Comparison of ENCODE assay signal across 8 cellular contexts in genomic region chr21:38505654-38506523, GRCh38. TPM values are rescaled to one million over a fixed set of nuclear protein-coding genes. Genes with fewer than 3 reads are reported as not detected.
DNase-seq lines count a peak whose midpoint lies in the region; ATAC-seq and TF ChIP-seq lines count a peak whose summit lies in the region.

No MANE protein-coding gene starts in this region.

- H3K27ac ChIP-seq in HCT116 (ENCODE audit: low read depth, low read length) (no peak overlapping the region), adrenal gland (no peak overlapping the region), right cardiac atrium (ENCODE audit: low read length) (no peak overlapping the region)

- H3K4me3 Mint-ChIP-seq in CD14-positive monocyte, result no peak overlapping the region

- H3K36me3 ChIP-seq in HCT116 (ENCODE audit: control insufficient read depth in 1 of 2, insufficient read depth in 2 of 2, low read length in 2 of 2), result no peaks in the 10 kb centered on the region
- no peaks in the 10 kb centered on the region for H3K36me3 ChIP-seq in adrenal gland (replicated peaks in 1 of 2)

- DNase-seq in CD14-positive monocyte (ENCODE audit: low spot score) (no peak), HCT116 (ENCODE audit: low read depth, low spot score) (peak; percentile 42), NCI-H460 (ENCODE audit: extremely low read depth, low read depth) (peak; percentile 41), adrenal gland (peak in 2 of 7 donors; percentile 40 to 62), right cardiac atrium (no peak), smooth muscle cell of the brain vasculature (ENCODE audit: low read depth, low spot score) (peak; percentile 59), ecto neural progenitor cell (ENCODE audit: low spot score) (no peak)

- H3K9me2 ChIP-seq in HCT116 (ENCODE audit: insufficient read depth), result no peaks in the 10 kb centered on the region

- BruUV-seq in HCT116 (replicated peaks; lab: Mats Ljungman, UMichigan), result no TSS peak

- RAD21 ChIA-PET in HCT116 (lab: Charles Lee; ENCODE audit: low non-redundant PET in 1 of 2, low total read pairs in 2 of 2, uncharacterized antibody in 2 of 2, unreplicated experiment in 2 of 2), result no interaction called here

- ATAC-seq in HCT116, result peak; percentile 86
- ATAC-seq in right cardiac atrium, result peak; percentile 87
- no peak for ATAC-seq in HG03432 (IDR thresholded peaks at IDR 0.05; ENCODE audit: unreplicated experiment)

- H3K4me1 Mint-ChIP-seq in CD14-positive monocyte, result peaks cover 36% of the 10 kb centered on the region

- TF ChIP-seq RAD21 in HCT116 (IDR thresholded peaks at IDR 0.05; ENCODE audit: low read depth), result peak; percentile 64

- no peak overlapping the region for H2AFZ ChIP-seq in HCT116 (ENCODE audit: low read depth, low read length, poor library complexity, severe bottlenecking)

- H3K9ac ChIP-seq in HCT116 (ENCODE audit: low read length), result no peak overlapping the region

- peak; percentile 77 for TF ChIP-seq CTCF in CD14-positive monocyte (IDR thresholded peaks at IDR 0.05)
- TF ChIP-seq CTCF in HCT116 (IDR thresholded peaks at IDR 0.05 in 2 of 3, conservative IDR thresholded peaks at IDR 0.05 in 1 of 3; ENCODE audit: borderline replicate concordance in 1 of 3, insufficient read depth in 1 of 3, low read depth in 2 of 3, low read length in 2 of 3), result peak; percentile 52 to 69 (median 67); a peak in 5 of 6 replicates
- TF ChIP-seq CTCF in adrenal gland (IDR thresholded peaks at IDR 0.05), result peak in 5 of 6 experiments; percentile 20 to 55 (median 46)

- intact Hi-C loops in CD14-positive monocyte (cut with micrococcal nuclease), result loop anchor here (5.0 to 10.0 kb wide), 2 partner anchors 629 to 631 kb away; no protein-coding TSS in a partner anchor
- intact Hi-C loops in HCT116 (cut with micrococcal nuclease), result loop anchor here (1.0 to 5.0 kb wide), 3 partner anchors 207 to 632 kb away; no protein-coding TSS in a partner anchor
- intact Hi-C loops in adrenal gland (cut with DNase I), result loop anchor here in 1 of 2 donors (10.0 kb wide), 1 partner anchor 639 kb away; no protein-coding TSS in a partner anchor
- intact Hi-C loops in right cardiac atrium (cut with DNase I), result loop anchor here (5.0 to 10.0 kb wide), 5 partner anchors 209 to 636 kb away; no protein-coding TSS in a partner anchor

- no peaks in the 10 kb centered on the region for H3K4me1 ChIP-seq in HCT116 (ENCODE audit: control insufficient read depth in 1 of 2, insufficient read depth in 2 of 2, low read length in 2 of 2)
- peaks cover 0 to 6% of the 10 kb centered on the region in 2 donors for H3K4me1 ChIP-seq in adrenal gland (replicated peaks in 1 of 2)
- peaks cover 7% of the 10 kb centered on the region for H3K4me1 ChIP-seq in right cardiac atrium (ENCODE audit: control insufficient read depth, insufficient read depth, low read length)

- H3K9me3 Mint-ChIP-seq in CD14-positive monocyte, result no peaks in the 10 kb centered on the region

- no peaks in the 10 kb centered on the region for H4K20me1 ChIP-seq in HCT116 (ENCODE audit: insufficient read depth)

- CTCF ChIA-PET in HCT116 (lab: Charles Lee), result interaction anchor here (0.6 to 1.0 kb wide), 6 partner anchors 10 to 671 kb away, joined by 3 to 7 read pairs (median 4); no protein-coding TSS in a partner anchor

- H3K9me3 ChIP-seq in HCT116 (ENCODE audit: control insufficient read depth in 1 of 2, insufficient read depth in 1 of 2, low read depth in 1 of 2, low read length in 2 of 2) (no peaks in the 10 kb centered on the region), adrenal gland (replicated peaks in 1 of 3) (no peaks in the 10 kb centered on the region), right cardiac atrium (ENCODE audit: control insufficient read depth, low read length) (no peaks in the 10 kb centered on the region)

- TF ChIP-seq POLR2A in HCT116 (IDR thresholded peaks at IDR 0.05; ENCODE audit: borderline replicate concordance, extremely low read depth, insufficient read depth, insufficient read length) (no peak), adrenal gland (IDR thresholded peaks at IDR 0.05) (no peak)

- H3K27me3 ChIP-seq in HCT116 (ENCODE audit: insufficient read depth, low read length), result peaks cover 8% of the 10 kb centered on the region; the same call in 1 of the 2 replicates
- no peaks in the 10 kb centered on the region for H3K27me3 ChIP-seq in adrenal gland
- no peaks in the 10 kb centered on the region for H3K27me3 ChIP-seq in right cardiac atrium (ENCODE audit: control insufficient read depth, insufficient read depth)

- no peaks in the 10 kb centered on the region for H3K36me3 Mint-ChIP-seq in CD14-positive monocyte

- H3K27me3 Mint-ChIP-seq in CD14-positive monocyte (ENCODE audit: low read depth in 3 of 3), result peaks cover 0 to 3% (median 2%) of the 10 kb centered on the region in 3 donors

- no peak overlapping the region for H3K4me3 ChIP-seq in HCT116 (replicated peaks in 1 of 2; ENCODE audit: low read depth in 1 of 2, low read length in 2 of 2)
- no peak overlapping the region for H3K4me3 ChIP-seq in adrenal gland
- no peak overlapping the region for H3K4me3 ChIP-seq in right cardiac atrium (ENCODE audit: low read length)

- POLR2A ChIA-PET in HCT116 (lab: Charles Lee), result no interaction called here

- 32 to 37% (median 36%) methylated on average over 9 of the region's 9 CpGs for WGBS in adrenal gland, 4 donors
- WGBS in right cardiac atrium, result 40% methylated on average over 9 of the region's 9 CpGs

- H3K4me2 ChIP-seq in HCT116 (ENCODE audit: low read length), result no peak overlapping the region

- H3K79me2 ChIP-seq in HCT116 (ENCODE audit: insufficient read depth, low read length), result no peaks in the 10 kb centered on the region

- H3K27ac Mint-ChIP-seq in CD14-positive monocyte, result peak overlapping the region in 2 of 7 donors; percentile 76 to 88

TF ChIP-seq in HCT116, 20 proteins besides CTCF, POLR2A, EP300 and RAD21:
- TF ChIP-seq TCF7L2 (IDR thresholded peaks at IDR 0.05; ENCODE audit: borderline replicate concordance, extremely low read depth, insufficient read depth, insufficient read length) (peak; percentile 14), SRF (IDR thresholded peaks at IDR 0.05; ENCODE audit: low read depth) (no peak), SP1 (IDR thresholded peaks at IDR 0.05; ENCODE audit: low read depth) (no peak), FOSL1 (IDR thresholded peaks at IDR 0.05; ENCODE audit: low read depth) (no peak), ZBTB33 (IDR thresholded peaks at IDR 0.05; ENCODE audit: extremely low read depth, insufficient replicate concordance, low read length) (no peak)

RNA-seq across cellular contexts. Expression of gene ERG, which starts 7.6 kb away (rescaled TPM):
- polyA plus RNA-seq in CD14-positive monocyte (under 1 TPM in 1 of 2 donors, not detected in 1; 0.22 TPM), adrenal gland (10 to 100 TPM in 1 of 3 donors, 1 to 10 TPM in 2; 5.1 to 11.3 (median 8.5) TPM), right cardiac atrium (6.6 TPM)
- total RNA-seq in HCT116 (2021; ENCODE audit: unreplicated experiment) (0.17 TPM), adrenal gland (10 to 100 TPM in 6 of 8 donors, 1 to 10 TPM in 2; 4.0 to 16.3 (median 12.6) TPM), right cardiac atrium (10 to 100 TPM; 10.7 to 20.1 (median 17.9) TPM)
- 0.04 TPM in 1 of 2 replicates, not detected in the other for polyA plus RNA-seq in HCT116 (2012)
- not detected in 2 replicates for total RNA-seq in NCI-H460 (2014; rRNA removed; shearing (Covaris generic))
- polyA plus RNA-seq in NCI-H460 (2014; cell fraction: nucleus; rRNA removed), result not detected in 2 replicates

Comparison
In these comparisons a context has a peak if more than half of its experiments do, and no peak if none do; other contexts are left out.
1. DNase-seq: peak in HCT116 (single experiment), NCI-H460 (single experiment) and smooth muscle cell of the brain vasculature (single experiment); none in CD14-positive monocyte (single experiment), right cardiac atrium (0 of 3) and ecto neural progenitor cell (single experiment).
2. Peak in every context shown above with its lines, with median percentiles within 50 percentile points of each other: CTCF ChIP-seq.